10 cellular contexts compared by ENCODE assay signal in the genomic region with DNA sequence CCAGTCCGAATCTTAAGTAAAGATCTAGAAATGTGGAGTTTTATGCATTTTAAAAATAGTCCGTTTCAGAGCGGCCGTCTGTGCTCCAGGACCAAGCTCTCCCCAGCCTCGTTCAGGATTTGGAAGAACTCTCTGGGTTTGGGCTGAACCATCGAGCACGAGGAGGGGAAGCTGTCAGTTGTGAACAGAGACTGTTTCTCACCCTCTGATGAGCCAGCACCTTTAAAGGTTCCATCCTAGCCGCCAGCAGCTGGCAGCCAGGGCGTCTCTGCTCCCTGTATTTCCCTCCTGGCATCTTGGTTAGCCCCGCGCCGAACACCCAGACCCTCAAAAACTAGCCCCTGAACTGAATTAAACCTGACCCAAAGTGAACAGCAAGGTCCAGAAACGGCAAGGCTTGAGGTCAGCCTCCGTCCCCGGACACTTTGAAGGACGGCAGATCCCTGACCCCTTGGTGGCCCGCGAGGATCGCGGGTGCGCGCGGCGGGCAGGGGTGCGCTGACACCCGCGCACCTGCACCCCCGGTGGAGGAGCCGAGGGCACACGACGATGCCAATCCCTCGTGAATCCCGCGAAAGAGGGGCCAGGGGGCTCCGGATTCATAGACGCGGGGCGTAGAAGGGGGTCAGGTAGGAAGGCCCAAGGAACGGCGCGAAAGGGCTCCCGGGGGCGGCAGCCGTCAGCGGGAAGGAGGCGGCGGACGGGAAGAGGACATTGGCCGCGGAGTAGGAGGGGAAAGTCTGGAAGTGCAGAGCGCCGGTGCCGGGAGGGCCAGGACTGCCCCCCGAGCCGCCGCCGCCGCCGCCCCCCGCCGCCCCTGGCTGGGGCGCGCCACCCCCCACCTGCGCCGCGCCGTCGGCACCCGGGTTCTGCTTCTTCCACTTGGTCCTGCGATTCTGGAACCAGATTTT. TPM values are rescaled to one million over a fixed set of nuclear protein-coding genes. Genes with fewer than 3 reads are reported as not detected.
DNase-seq lines count a peak whose midpoint lies in the region; ATAC-seq and TF ChIP-seq lines count a peak whose summit lies in the region.
"Had no signal": no experiment of that assay in that cellular context is flagged by ENCODE, and none has a peak within 500 bp of the region (broad histone marks: within the 10 kb centered on the region; RNA-seq: fewer than 3 reads in every experiment).

No MANE protein-coding gene starts in this region.

- DNase-seq in Caco-2, result no peak
- peak; percentile 37 for DNase-seq in WTC11 (ENCODE audit: low spot score)
- DNase-seq in trophoblast cell, result no peak
- no peak for DNase-seq in T1000 (lab: John Stamatoyannopoulos, UW)
- DNase-seq in GOT3 (lab: John Stamatoyannopoulos, UW), result no peak
- DNase-seq in HCEC 1CT, result no peak
- DNase-seq: naive thymus-derived CD8-positive, alpha-beta T cell; SJCRH30 had no signal

- intact Hi-C loops in Caco-2 (cut with micrococcal nuclease; ENCODE audit: unreplicated experiment), result no loop called here

- no peak overlapping the region for H3K18ac ChIP-seq in trophoblast cell (ENCODE audit: low read length)

- no peak overlapping the region for H2AK5ac ChIP-seq in trophoblast cell (ENCODE audit: low read length)

- no peak for TF ChIP-seq CTCF in Caco-2 (IDR thresholded peaks at IDR 0.05; ENCODE audit: insufficient read depth in 1 of 2, low read depth in 1 of 2, low read length in 1 of 2, severe bottlenecking in 1 of 2, unreplicated experiment in 1 of 2)
- no peak for TF ChIP-seq CTCF in WTC11 (IDR thresholded peaks at IDR 0.05)

- H3K79me2 ChIP-seq in trophoblast cell (ENCODE audit: control insufficient read depth, insufficient read depth, low read length, poor library complexity), result no peaks in the 10 kb centered on the region

- no peak overlapping the region for H4K91ac ChIP-seq in trophoblast cell (ENCODE audit: low read depth, low read length)

- H3K79me1 ChIP-seq in trophoblast cell (ENCODE audit: low read length), result no peaks in the 10 kb centered on the region

- BruUV-seq in Caco-2 (replicated peaks; lab: Mats Ljungman, UMichigan), result no TSS peak

- peaks cover 2% of the 10 kb centered on the region for H3K27me3 ChIP-seq in Caco-2 (replicated peaks; ENCODE audit: control insufficient read depth, insufficient read depth, low read length)
- H3K27me3 ChIP-seq in iPS-18a (ENCODE audit: control insufficient read depth, insufficient read depth, low read length), result peaks cover 59% of the 10 kb centered on the region
- H3K27me3 ChIP-seq in trophoblast cell (ENCODE audit: insufficient read depth, low read length), result peaks cover 45% of the 10 kb centered on the region

- no peak overlapping the region for H3K27ac Mint-ChIP-seq in Caco-2 (ENCODE audit: unreplicated experiment)
- H3K27ac Mint-ChIP-seq in WTC11, result no peak overlapping the region

- H2BK120ac ChIP-seq in trophoblast cell (ENCODE audit: insufficient read depth, low read length, poor library complexity), result no peak overlapping the region

- H3K4me3 Mint-ChIP-seq in Caco-2 (ENCODE audit: unreplicated experiment), result peak overlapping the region; percentile 75
- peak overlapping the region; percentile 69 for H3K4me3 Mint-ChIP-seq in WTC11

- no peak overlapping the region for H4K12ac ChIP-seq in trophoblast cell (ENCODE audit: low read depth, low read length)

- no peak overlapping the region for H3K23ac ChIP-seq in trophoblast cell (ENCODE audit: low read length)

- H3K4ac ChIP-seq in trophoblast cell (ENCODE audit: low read depth, low read length), result no peak overlapping the region

- no peak overlapping the region for H3K4me3 ChIP-seq in Caco-2 (ENCODE audit: low read depth, low read length)
- H3K4me3 ChIP-seq in iPS-18a (ENCODE audit: low read length), result peak overlapping the region; percentile 64
- peak overlapping the region; percentile 59 for H3K4me3 ChIP-seq in trophoblast cell (ENCODE audit: low read depth, low read length)
- H3K4me3 ChIP-seq: SJCRH30 had no signal

- POLR2A ChIA-PET in Caco-2 (lab: Charles Lee), result no interaction called here
- POLR2A ChIA-PET in WTC11 (lab: Charles Lee), result interaction anchor here (0.7 kb wide), 1 partner anchor 28 kb away, joined by 4 read pairs; the partner anchor contains the start of gene OAT

- H3K27me3 Mint-ChIP-seq in Caco-2 (ENCODE audit: insufficient read depth, unreplicated experiment) (peaks cover 19% of the 10 kb centered on the region), WTC11 (ENCODE audit: low read depth) (peaks cover 56% of the 10 kb centered on the region)

- H3K27ac ChIP-seq in iPS-18a (ENCODE audit: low read length) (no peak overlapping the region), trophoblast cell (ENCODE audit: low read depth, low read length) (no peak overlapping the region)
- H3K27ac ChIP-seq: SJCRH30 had no signal

- H2BK5ac ChIP-seq in trophoblast cell (ENCODE audit: low read depth, low read length, poor library complexity), result no peak overlapping the region

- H3K9me3 ChIP-seq in Caco-2 (no peaks in the 10 kb centered on the region), iPS-18a (ENCODE audit: control insufficient read depth, low read depth, low read length) (no peaks in the 10 kb centered on the region), trophoblast cell (ENCODE audit: insufficient read depth, low read depth, low read length) (peaks cover 7% of the 10 kb centered on the region)
- H3K9me3 ChIP-seq: SJCRH30 had no signal

- H3K4me1 ChIP-seq in Caco-2, result peaks cover 22% of the 10 kb centered on the region
- H3K4me1 ChIP-seq in iPS-18a (ENCODE audit: control insufficient read depth, low read depth, low read length), result peaks cover 23% of the 10 kb centered on the region
- H3K4me1 ChIP-seq in trophoblast cell (ENCODE audit: control insufficient read depth in 1 of 2, insufficient read depth in 2 of 2, low read length in 2 of 2), result peaks cover 17 to 19% of the 10 kb centered on the region in 2 experiments
- H3K4me1 ChIP-seq: SJCRH30 had no signal

- CTCF ChIA-PET in Caco-2 (lab: Charles Lee), result interaction anchor here (0.6 kb wide), 1 partner anchor 29 kb away, joined by 10 read pairs; no protein-coding TSS in a partner anchor
- CTCF ChIA-PET in WTC11 (lab: Charles Lee), result interaction anchor here (0.7 to 4.5 kb wide), 3 partner anchors 14 to 58 kb away, joined by 3 to 32 read pairs (median 4); partner anchors contain the start of gene LHPP

- no peak overlapping the region for H3K14ac ChIP-seq in trophoblast cell (ENCODE audit: low read length)

- H4K8ac ChIP-seq in trophoblast cell (ENCODE audit: low read depth, low read length), result no peak overlapping the region

- no CpG with 5 or more reads among the region's 70 CpGs for WGBS in trophoblast cell (ENCODE audit: extremely low coverage, insufficient coverage, insufficient read length)

- H3K4me2 ChIP-seq in trophoblast cell (ENCODE audit: low read length), result peak overlapping the region; percentile 85

- H2AFZ ChIP-seq in trophoblast cell (ENCODE audit: insufficient read depth, low read length, poor library complexity), result peak overlapping the region; percentile 9

- H3K9me3 Mint-ChIP-seq in Caco-2 (ENCODE audit: unreplicated experiment) (no peaks in the 10 kb centered on the region), WTC11 (no peaks in the 10 kb centered on the region)

- H3K36me3 Mint-ChIP-seq in Caco-2 (ENCODE audit: insufficient read depth, unreplicated experiment) (no peaks in the 10 kb centered on the region), WTC11 (no peaks in the 10 kb centered on the region)

- no peak for ATAC-seq in WTC11
- ATAC-seq in GM18502 (IDR thresholded peaks at IDR 0.05; ENCODE audit: poor library complexity, unreplicated experiment), result no peak

- H3K36me3 ChIP-seq in Caco-2 (ENCODE audit: control insufficient read depth, insufficient read depth, low read length), result no peaks in the 10 kb centered on the region
- H3K36me3 ChIP-seq in iPS-18a (ENCODE audit: control insufficient read depth, low read depth, low read length), result no peaks in the 10 kb centered on the region
- H3K36me3 ChIP-seq in trophoblast cell (ENCODE audit: control insufficient read depth in 1 of 2, insufficient read depth in 2 of 2, low read length in 2 of 2), result no peaks in the 10 kb centered on the region
- H3K36me3 ChIP-seq: SJCRH30 had no signal

- no peak overlapping the region for H3K9ac ChIP-seq in iPS-18a (ENCODE audit: low read length)
- H3K9ac ChIP-seq in trophoblast cell (ENCODE audit: low read length), result no peak overlapping the region

- H3K4me1 Mint-ChIP-seq in Caco-2 (ENCODE audit: low read depth, unreplicated experiment), result peaks cover 6% of the 10 kb centered on the region
- peaks cover 32% of the 10 kb centered on the region for H3K4me1 Mint-ChIP-seq in WTC11

- H2BK12ac ChIP-seq in trophoblast cell (ENCODE audit: low read length), result no peak overlapping the region

TF ChIP-seq in WTC11, 78 proteins besides CTCF, POLR2A, EP300 and RAD21:
- TF ChIP-seq SMAD4 (CRISPR knock-in tag; IDR thresholded peaks at IDR 0.05) (no peak), E2F5 (CRISPR knock-in tag; IDR thresholded peaks at IDR 0.05) (0 out of 2 replicates have a peak, but pooled peaks have one; percentile 32)

RNA-seq across cellular contexts. Expression of gene NKX1-2, which starts 2.8 kb away (rescaled TPM):
- total RNA-seq in Caco-2 (2022) (2.0 and 2.8 TPM in 2 replicates), WTC11 (2021) (30.8 to 57.7 TPM (median 31.0 TPM) in 3 replicates)
- 0.07 and 0.10 TPM in 2 replicates for polyA plus RNA-seq in trophoblast cell (2013)
- total RNA-seq: naive thymus-derived CD8-positive, alpha-beta T cell had no signal
- polyA plus RNA-seq: naive thymus-derived CD8-positive, alpha-beta T cell had no signal

RNA-seq across cellular contexts. Expression of gene LHPP, which starts 14.5 kb away (rescaled TPM):
- 10.5 and 15.9 TPM in 2 replicates for total RNA-seq in Caco-2 (2022)
- 33.2 to 42.4 TPM (median 41.1 TPM) in 3 replicates for total RNA-seq in WTC11 (2021)
- 7.4 and 7.6 TPM in 2 replicates for polyA plus RNA-seq in trophoblast cell (2013)

RNA-seq across cellular contexts. Expression of gene OAT, which starts 28.4 kb away (rescaled TPM):
- 312 and 316 TPM in 2 replicates for total RNA-seq in Caco-2 (2022)
- total RNA-seq in WTC11 (2021), result 96.1 to 117 TPM (median 97.4 TPM) in 3 replicates
- polyA plus RNA-seq in trophoblast cell (2013), result 48.2 and 50.5 TPM in 2 replicates
